Comparison of ENCODE assay signal across 8 cellular contexts in the genomic region with DNA sequence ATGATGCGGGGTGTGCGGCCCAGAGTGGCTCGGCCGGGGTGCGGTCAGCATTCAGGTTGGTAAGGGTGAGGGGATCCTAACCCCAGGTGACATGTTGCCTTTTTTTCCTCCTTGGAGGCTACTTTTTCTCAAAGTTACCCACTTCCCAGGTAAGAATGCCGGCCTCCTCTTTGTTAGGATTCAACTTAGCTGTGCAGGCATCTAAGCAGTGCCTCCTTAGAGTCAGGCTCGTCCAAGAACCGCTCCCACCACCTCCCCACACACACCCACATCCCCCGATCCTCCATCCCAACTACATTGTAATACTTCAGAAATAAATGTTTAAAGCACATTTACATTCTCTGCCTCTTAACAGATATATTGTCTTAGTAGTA. TPM values are rescaled to one million over a fixed set of nuclear protein-coding genes. Genes with fewer than 3 reads are reported as not detected.
A peak's percentile ranks its signal among the peaks of the same experiment; 100 is the strongest.
DNase-seq lines count a peak whose midpoint lies in the region; ATAC-seq and TF ChIP-seq lines count a peak whose summit lies in the region.

No MANE protein-coding gene starts in this region.

- H3K27ac ChIP-seq in heart left ventricle, result peak overlapping the region in 11 of 12 donors; percentile 66 to 88 (median 83)
- no peak overlapping the region for H3K27ac ChIP-seq in urinary bladder (ENCODE audit: low read depth)

- no peaks in the 10 kb centered on the region for H3K9me3 Mint-ChIP-seq in memory B cell

- H3K36me3 ChIP-seq in heart left ventricle (no peaks in the 10 kb centered on the region), urinary bladder (ENCODE audit: insufficient read depth) (no peaks in the 10 kb centered on the region)

- ATAC-seq in heart left ventricle (no peak), memory B cell (ENCODE audit: low read depth) (no peak), GM21367 (IDR thresholded peaks at IDR 0.05; ENCODE audit: unreplicated experiment) (no peak)

- WGBS in heart left ventricle, 4 donors, result 19 to 28% (median 21%) methylated on average over 9 of the region's 9 CpGs
- 14% methylated on average over 9 of the region's 9 CpGs for WGBS in urinary bladder

- in situ Hi-C loops in astrocyte of the spinal cord (cut with HindIII; ENCODE audit: low sequenced_read_pairs), result no loop called here

- no peaks in the 10 kb centered on the region for H3K9me3 ChIP-seq in heart left ventricle

- H3K27me3 Mint-ChIP-seq in memory B cell, result peaks cover 10% of the 10 kb centered on the region

- H3K4me3 Mint-ChIP-seq in memory B cell, result peak overlapping the region; percentile 34

- H3K4me3 ChIP-seq in heart left ventricle, result peak overlapping the region; percentile 39 to 86 (median 70)
- H3K4me3 ChIP-seq in astrocyte of the spinal cord (ENCODE audit: low read depth, low read length), result peak overlapping the region; percentile 60
- H3K4me3 ChIP-seq in urinary bladder (ENCODE audit: low read depth, low read length), result peak overlapping the region; percentile 62

- no peak for TF ChIP-seq POLR2A in heart left ventricle (IDR thresholded peaks at IDR 0.05)

- H3K36me3 Mint-ChIP-seq in memory B cell, result no peaks in the 10 kb centered on the region

- intact Hi-C loops in heart left ventricle (cut with DNase I) (loop anchor here in 7 of 10 donors (2.0 to 10.0 kb wide), 12 partner anchors 100 to 700 kb away; no protein-coding TSS in a partner anchor), cardiac septum (cut with DNase I) (loop anchor here (5.0 kb wide), 2 partner anchors 100 to 480 kb away; no protein-coding TSS in a partner anchor)

- no peak for DNase-seq in heart left ventricle
- no peak for DNase-seq in cardiac septum (ENCODE audit: low spot score)
- peak; percentile 9 for DNase-seq in astrocyte of the spinal cord (ENCODE audit: low read depth, low spot score)
- no peak for DNase-seq in memory B cell (ENCODE audit: low spot score in 2 of 2)
- no peak for DNase-seq in Kasumi-1 (lab: John Stamatoyannopoulos, UW)
- no peak for DNase-seq in cerebellar cortex (ENCODE audit: low spot score)

- H3K4me1 Mint-ChIP-seq in memory B cell, result peaks cover 7% of the 10 kb centered on the region

- H3K4me1 ChIP-seq in heart left ventricle, result peaks cover 0 to 38% (median 9%) of the 10 kb centered on the region in 12 donors
- H3K4me1 ChIP-seq in urinary bladder (ENCODE audit: insufficient read depth), result peaks cover 5% of the 10 kb centered on the region

- peaks cover 0 to 35% (median 0%) of the 10 kb centered on the region in 9 donors for H3K27me3 ChIP-seq in heart left ventricle

- no peak for TF ChIP-seq CTCF in heart left ventricle (IDR thresholded peaks at IDR 0.05)
- no peak for TF ChIP-seq CTCF in astrocyte of the spinal cord (IDR thresholded peaks at IDR 0.05; ENCODE audit: low read depth, low read length)

- no peak overlapping the region for H3K27ac Mint-ChIP-seq in memory B cell

RNA-seq across cellular contexts. Expression of a gene that starts 0.7 kb away (rescaled TPM):
- total RNA-seq in heart left ventricle (10 to 100 TPM in 1 of 9 donors, 1 to 10 TPM in 8; 3.7 to 10.1 (median 5.5) TPM), cardiac septum (6.6 TPM), urinary bladder (17.6 TPM)
- polyA plus RNA-seq in heart left ventricle (1 to 10 TPM; 2.0 to 2.9 TPM), urinary bladder (4.3 TPM)
